Comparison of ENCODE assay signal across 1 cellular context in the genomic region with DNA sequence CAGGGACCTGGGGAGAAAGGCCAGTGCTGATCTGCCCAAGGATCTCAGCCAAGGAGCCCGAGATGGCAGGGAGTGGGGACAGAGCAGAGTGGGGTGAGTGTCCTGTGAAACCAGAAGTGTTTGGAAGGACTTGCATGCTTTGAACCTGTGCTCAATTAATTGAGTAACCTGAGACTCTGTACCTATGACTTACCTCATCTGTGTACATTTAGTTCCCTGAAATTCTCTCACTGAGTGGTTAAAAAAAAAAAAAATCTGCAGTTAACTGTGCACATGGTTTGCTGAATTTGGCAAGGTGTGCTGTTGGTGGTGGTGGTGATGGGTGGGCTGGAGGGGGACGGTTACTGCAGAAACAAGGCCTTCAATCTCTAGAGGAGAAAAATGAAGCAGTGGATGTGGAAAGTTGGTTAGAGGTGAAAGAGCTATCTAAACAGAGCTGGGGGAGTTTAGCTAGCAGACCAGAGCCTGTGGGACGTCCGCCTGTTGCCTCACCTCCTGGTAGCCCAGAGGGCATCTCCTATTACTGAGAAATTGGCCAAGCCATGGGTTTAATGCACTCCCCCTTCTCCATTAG.
TF ChIP-seq lines count a peak whose summit lies in the region.

No MANE protein-coding gene starts in this region.

TF ChIP-seq in HepG2, 621 proteins besides CTCF, POLR2A, EP300 and RAD21 (continued from another document and continues in another):
- TF ChIP-seq, protein P1, sequence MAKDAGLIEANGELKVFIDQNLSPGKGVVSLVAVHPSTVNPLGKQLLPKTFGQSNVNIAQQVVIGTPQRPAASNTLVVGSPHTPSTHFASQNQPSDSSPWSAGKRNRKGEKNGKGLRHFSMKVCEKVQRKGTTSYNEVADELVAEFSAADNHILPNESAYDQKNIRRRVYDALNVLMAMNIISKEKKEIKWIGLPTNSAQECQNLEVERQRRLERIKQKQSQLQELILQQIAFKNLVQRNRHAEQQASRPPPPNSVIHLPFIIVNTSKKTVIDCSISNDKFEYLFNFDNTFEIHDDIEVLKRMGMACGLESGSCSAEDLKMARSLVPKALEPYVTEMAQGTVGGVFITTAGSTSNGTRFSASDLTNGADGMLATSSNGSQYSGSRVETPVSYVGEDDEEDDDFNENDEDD (CRISPR knock-in tag; IDR thresholded peaks at IDR 0.05; ENCODE audit: borderline replicate concordance), result no peak
- TF ChIP-seq ZZZ3 (CRISPR knock-in tag; IDR thresholded peaks at IDR 0.05; ENCODE audit: borderline replicate concordance) (no peak), RFXAP (CRISPR knock-in tag; IDR thresholded peaks at IDR 0.05; ENCODE audit: borderline replicate concordance) (no peak), ZNF660 (CRISPR knock-in tag; IDR thresholded peaks at IDR 0.05; ENCODE audit: borderline replicate concordance, low read depth) (no peak), SAP130 (CRISPR knock-in tag; IDR thresholded peaks at IDR 0.05; ENCODE audit: low read depth) (peak; percentile 70), ATF7 (IDR thresholded peaks at IDR 0.05) (peak; percentile 55), ATF7 (CRISPR knock-in tag; IDR thresholded peaks at IDR 0.05) (peak; percentile 72; the same call in 1 of the 2 replicates), HMG20A (CRISPR knock-in tag; IDR thresholded peaks at IDR 0.05; ENCODE audit: borderline replicate concordance) (peak; percentile 46; the same call in 1 of the 2 replicates), ZNF510 (CRISPR knock-in tag; IDR thresholded peaks at IDR 0.05; ENCODE audit: low read depth) (no peak), ZNF720 (CRISPR knock-in tag; IDR thresholded peaks at IDR 0.05) (no peak), ZNF160 (CRISPR knock-in tag; IDR thresholded peaks at IDR 0.05) (no peak), ZNF230 (CRISPR knock-in tag; IDR thresholded peaks at IDR 0.05) (no peak), NR3C1 (CRISPR knock-in tag; IDR thresholded peaks at IDR 0.05) (no peak), MTF2 (CRISPR knock-in tag; IDR thresholded peaks at IDR 0.05; ENCODE audit: borderline replicate concordance) (no peak), MTA3 (CRISPR knock-in tag; IDR thresholded peaks at IDR 0.05) (no peak), ZNF451 (CRISPR knock-in tag; IDR thresholded peaks at IDR 0.05) (no peak), KDM5A (IDR thresholded peaks at IDR 0.05; ENCODE audit: borderline replicate concordance, low read length) (no peak), THAP11 (CRISPR knock-in tag; IDR thresholded peaks at IDR 0.05) (0 out of 2 replicates have a peak, but pooled peaks have one; percentile 15), FOXC1 (CRISPR knock-in tag; IDR thresholded peaks at IDR 0.05; ENCODE audit: borderline replicate concordance) (no peak; the same call in 1 of the 2 replicates), ZBTB8A (CRISPR knock-in tag; IDR thresholded peaks at IDR 0.05; ENCODE audit: borderline replicate concordance, low read depth) (no peak), ZNF619 (CRISPR knock-in tag; IDR thresholded peaks at IDR 0.05) (no peak), ZNF780A (CRISPR knock-in tag; IDR thresholded peaks at IDR 0.05) (no peak), KLF11 (CRISPR knock-in tag; IDR thresholded peaks at IDR 0.05) (no peak), SOX13 (IDR thresholded peaks at IDR 0.05) (no peak), SOX13 (CRISPR knock-in tag; conservative IDR thresholded peaks at IDR 0.05 in 1 of 2, IDR thresholded peaks at IDR 0.05 in 1 of 2) (peak in 1 of 2 experiments; percentile 46; a peak in 1 of 4 replicates), MAFK (conservative IDR thresholded peaks at IDR 0.05 in 1 of 2, IDR thresholded peaks at IDR 0.05 in 1 of 2; ENCODE audit: low read length in 2 of 2) (no peak), IKZF1 (IDR thresholded peaks at IDR 0.05) (no peak), ZFP1 (CRISPR knock-in tag; IDR thresholded peaks at IDR 0.05) (no peak), HOXA7 (CRISPR knock-in tag; IDR thresholded peaks at IDR 0.05) (no peak), AKAP8 (CRISPR knock-in tag; IDR thresholded peaks at IDR 0.05) (no peak), ZNF317 (CRISPR knock-in tag; IDR thresholded peaks at IDR 0.05) (no peak), ZFX (CRISPR knock-in tag; IDR thresholded peaks at IDR 0.05; ENCODE audit: low read depth) (no peak), TAF15 (IDR thresholded peaks at IDR 0.05; ENCODE audit: low read depth, low read length, poor library complexity, severe bottlenecking) (no peak), SKI (IDR thresholded peaks at IDR 0.05; ENCODE audit: partially characterized antibody) (no peak), RELA (CRISPR knock-in tag; IDR thresholded peaks at IDR 0.05) (no peak), KDM4B (CRISPR knock-in tag; IDR thresholded peaks at IDR 0.05) (no peak), REPIN1 (CRISPR knock-in tag; IDR thresholded peaks at IDR 0.05; ENCODE audit: borderline replicate concordance, low read depth) (no peak), ZNF207 (IDR thresholded peaks at IDR 0.05; ENCODE audit: borderline replicate concordance) (no peak), ZNF431 (CRISPR knock-in tag; IDR thresholded peaks at IDR 0.05; ENCODE audit: borderline replicate concordance, low read depth) (no peak)
- TF ChIP-seq, protein P2, sequence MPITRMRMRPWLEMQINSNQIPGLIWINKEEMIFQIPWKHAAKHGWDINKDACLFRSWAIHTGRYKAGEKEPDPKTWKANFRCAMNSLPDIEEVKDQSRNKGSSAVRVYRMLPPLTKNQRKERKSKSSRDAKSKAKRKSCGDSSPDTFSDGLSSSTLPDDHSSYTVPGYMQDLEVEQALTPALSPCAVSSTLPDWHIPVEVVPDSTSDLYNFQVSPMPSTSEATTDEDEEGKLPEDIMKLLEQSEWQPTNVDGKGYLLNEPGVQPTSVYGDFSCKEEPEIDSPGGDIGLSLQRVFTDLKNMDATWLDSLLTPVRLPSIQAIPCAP (CRISPR knock-in tag; IDR thresholded peaks at IDR 0.05; ENCODE audit: low read depth), result no peak
- TF ChIP-seq, protein P3, sequence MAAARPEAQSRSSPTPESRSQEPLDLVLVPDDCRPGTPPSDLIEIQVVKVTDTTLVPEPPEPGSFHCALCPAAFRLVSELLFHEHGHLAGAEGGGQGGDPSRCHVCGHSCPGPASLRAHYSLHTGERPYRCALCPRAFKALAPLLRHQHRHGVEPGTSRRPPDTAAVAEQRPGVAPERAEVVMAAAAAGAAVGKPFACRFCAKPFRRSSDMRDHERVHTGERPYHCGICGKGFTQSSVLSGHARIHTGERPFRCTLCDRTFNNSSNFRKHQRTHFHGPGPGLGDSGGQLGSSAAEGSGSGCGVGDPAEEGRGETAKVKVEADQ (CRISPR knock-in tag; IDR thresholded peaks at IDR 0.05; ENCODE audit: borderline replicate concordance), result no peak; the same call in 1 of the 2 replicates
- TF ChIP-seq, protein P4, sequence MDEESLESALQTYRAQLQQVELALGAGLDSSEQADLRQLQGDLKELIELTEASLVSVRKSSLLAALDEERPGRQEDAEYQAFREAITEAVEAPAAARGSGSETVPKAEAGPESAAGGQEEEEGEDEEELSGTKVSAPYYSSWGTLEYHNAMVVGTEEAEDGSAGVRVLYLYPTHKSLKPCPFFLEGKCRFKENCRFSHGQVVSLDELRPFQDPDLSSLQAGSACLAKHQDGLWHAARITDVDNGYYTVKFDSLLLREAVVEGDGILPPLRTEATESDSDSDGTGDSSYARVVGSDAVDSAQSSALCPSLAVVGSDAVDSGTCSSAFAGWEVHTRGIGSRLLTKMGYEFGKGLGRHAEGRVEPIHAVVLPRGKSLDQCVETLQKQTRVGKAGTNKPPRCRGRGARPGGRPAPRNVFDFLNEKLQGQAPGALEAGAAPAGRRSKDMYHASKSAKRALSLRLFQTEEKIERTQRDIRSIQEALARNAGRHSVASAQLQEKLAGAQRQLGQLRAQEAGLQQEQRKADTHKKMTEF (CRISPR knock-in tag; IDR thresholded peaks at IDR 0.05), result peak; percentile 18; the same call in 1 of the 2 replicates
- TF ChIP-seq, protein P5, sequence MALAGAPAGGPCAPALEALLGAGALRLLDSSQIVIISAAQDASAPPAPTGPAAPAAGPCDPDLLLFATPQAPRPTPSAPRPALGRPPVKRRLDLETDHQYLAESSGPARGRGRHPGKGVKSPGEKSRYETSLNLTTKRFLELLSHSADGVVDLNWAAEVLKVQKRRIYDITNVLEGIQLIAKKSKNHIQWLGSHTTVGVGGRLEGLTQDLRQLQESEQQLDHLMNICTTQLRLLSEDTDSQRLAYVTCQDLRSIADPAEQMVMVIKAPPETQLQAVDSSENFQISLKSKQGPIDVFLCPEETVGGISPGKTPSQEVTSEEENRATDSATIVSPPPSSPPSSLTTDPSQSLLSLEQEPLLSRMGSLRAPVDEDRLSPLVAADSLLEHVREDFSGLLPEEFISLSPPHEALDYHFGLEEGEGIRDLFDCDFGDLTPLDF (CRISPR knock-in tag; IDR thresholded peaks at IDR 0.05), result no peak
- TF ChIP-seq, protein P6, sequence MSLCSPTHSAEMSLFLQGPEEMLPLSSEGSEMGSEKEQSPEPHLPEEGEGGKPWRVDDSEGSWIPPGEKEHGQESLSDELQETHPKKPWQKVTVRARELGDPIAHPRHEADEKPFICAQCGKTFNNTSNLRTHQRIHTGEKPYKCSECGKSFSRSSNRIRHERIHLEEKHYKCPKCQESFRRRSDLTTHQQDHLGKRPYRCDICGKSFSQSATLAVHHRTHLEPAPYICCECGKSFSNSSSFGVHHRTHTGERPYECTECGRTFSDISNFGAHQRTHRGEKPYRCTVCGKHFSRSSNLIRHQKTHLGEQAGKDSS (CRISPR knock-in tag; IDR thresholded peaks at IDR 0.05; ENCODE audit: borderline replicate concordance, low read depth), result no peak
- TF ChIP-seq, protein P7, sequence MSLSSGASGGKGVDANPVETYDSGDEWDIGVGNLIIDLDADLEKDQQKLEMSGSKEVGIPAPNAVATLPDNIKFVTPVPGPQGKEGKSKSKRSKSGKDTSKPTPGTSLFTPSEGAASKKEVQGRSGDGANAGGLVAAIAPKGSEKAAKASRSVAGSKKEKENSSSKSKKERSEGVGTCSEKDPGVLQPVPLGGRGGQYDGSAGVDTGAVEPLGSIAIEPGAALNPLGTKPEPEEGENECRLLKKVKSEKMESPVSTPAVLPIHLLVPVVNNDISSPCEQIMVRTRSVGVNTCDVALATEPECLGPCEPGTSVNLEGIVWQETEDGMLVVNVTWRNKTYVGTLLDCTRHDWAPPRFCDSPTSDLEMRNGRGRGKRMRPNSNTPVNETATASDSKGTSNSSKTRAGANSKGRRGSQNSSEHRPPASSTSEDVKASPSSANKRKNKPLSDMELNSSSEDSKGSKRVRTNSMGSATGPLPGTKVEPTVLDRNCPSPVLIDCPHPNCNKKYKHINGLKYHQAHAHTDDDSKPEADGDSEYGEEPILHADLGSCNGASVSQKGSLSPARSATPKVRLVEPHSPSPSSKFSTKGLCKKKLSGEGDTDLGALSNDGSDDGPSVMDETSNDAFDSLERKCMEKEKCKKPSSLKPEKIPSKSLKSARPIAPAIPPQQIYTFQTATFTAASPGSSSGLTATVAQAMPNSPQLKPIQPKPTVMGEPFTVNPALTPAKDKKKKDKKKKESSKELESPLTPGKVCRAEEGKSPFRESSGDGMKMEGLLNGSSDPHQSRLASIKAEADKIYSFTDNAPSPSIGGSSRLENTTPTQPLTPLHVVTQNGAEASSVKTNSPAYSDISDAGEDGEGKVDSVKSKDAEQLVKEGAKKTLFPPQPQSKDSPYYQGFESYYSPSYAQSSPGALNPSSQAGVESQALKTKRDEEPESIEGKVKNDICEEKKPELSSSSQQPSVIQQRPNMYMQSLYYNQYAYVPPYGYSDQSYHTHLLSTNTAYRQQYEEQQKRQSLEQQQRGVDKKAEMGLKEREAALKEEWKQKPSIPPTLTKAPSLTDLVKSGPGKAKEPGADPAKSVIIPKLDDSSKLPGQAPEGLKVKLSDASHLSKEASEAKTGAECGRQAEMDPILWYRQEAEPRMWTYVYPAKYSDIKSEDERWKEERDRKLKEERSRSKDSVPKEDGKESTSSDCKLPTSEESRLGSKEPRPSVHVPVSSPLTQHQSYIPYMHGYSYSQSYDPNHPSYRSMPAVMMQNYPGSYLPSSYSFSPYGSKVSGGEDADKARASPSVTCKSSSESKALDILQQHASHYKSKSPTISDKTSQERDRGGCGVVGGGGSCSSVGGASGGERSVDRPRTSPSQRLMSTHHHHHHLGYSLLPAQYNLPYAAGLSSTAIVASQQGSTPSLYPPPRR (CRISPR knock-in tag; IDR thresholded peaks at IDR 0.05; ENCODE audit: borderline replicate concordance), result peak; percentile 70; the same call in 1 of the 2 replicates
- TF ChIP-seq, protein P8, sequence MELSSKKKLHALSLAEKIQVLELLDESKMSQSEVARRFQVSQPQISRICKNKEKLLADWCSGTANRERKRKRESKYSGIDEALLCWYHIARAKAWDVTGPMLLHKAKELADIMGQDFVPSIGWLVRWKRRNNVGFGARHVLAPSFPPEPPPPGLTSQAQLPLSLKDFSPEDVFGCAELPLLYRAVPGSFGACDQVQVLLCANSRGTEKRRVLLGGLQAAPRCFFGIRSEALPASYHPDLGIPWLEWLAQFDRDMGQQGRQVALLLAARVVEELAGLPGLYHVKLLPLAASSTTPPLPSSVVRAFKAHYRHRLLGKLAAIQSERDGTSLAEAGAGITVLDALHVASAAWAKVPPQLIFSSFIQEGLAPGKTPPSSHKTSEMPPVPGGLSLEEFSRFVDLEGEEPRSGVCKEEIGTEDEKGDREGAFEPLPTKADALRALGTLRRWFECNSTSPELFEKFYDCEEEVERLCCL (CRISPR knock-in tag; IDR thresholded peaks at IDR 0.05; ENCODE audit: borderline replicate concordance), result no peak
- TF ChIP-seq, protein P9, sequence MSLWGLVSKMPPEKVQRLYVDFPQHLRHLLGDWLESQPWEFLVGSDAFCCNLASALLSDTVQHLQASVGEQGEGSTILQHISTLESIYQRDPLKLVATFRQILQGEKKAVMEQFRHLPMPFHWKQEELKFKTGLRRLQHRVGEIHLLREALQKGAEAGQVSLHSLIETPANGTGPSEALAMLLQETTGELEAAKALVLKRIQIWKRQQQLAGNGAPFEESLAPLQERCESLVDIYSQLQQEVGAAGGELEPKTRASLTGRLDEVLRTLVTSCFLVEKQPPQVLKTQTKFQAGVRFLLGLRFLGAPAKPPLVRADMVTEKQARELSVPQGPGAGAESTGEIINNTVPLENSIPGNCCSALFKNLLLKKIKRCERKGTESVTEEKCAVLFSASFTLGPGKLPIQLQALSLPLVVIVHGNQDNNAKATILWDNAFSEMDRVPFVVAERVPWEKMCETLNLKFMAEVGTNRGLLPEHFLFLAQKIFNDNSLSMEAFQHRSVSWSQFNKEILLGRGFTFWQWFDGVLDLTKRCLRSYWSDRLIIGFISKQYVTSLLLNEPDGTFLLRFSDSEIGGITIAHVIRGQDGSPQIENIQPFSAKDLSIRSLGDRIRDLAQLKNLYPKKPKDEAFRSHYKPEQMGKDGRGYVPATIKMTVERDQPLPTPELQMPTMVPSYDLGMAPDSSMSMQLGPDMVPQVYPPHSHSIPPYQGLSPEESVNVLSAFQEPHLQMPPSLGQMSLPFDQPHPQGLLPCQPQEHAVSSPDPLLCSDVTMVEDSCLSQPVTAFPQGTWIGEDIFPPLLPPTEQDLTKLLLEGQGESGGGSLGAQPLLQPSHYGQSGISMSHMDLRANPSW (CRISPR knock-in tag; IDR thresholded peaks at IDR 0.05; ENCODE audit: borderline replicate concordance), result 0 out of 2 replicates have a peak, but pooled peaks have one; percentile 57
- TF ChIP-seq, protein P10, sequence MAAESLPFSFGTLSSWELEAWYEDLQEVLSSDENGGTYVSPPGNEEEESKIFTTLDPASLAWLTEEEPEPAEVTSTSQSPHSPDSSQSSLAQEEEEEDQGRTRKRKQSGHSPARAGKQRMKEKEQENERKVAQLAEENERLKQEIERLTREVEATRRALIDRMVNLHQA (CRISPR knock-in tag; IDR thresholded peaks at IDR 0.05), result no peak
